Comparison of ENCODE assay signal across 8 cellular contexts in the genomic region with DNA sequence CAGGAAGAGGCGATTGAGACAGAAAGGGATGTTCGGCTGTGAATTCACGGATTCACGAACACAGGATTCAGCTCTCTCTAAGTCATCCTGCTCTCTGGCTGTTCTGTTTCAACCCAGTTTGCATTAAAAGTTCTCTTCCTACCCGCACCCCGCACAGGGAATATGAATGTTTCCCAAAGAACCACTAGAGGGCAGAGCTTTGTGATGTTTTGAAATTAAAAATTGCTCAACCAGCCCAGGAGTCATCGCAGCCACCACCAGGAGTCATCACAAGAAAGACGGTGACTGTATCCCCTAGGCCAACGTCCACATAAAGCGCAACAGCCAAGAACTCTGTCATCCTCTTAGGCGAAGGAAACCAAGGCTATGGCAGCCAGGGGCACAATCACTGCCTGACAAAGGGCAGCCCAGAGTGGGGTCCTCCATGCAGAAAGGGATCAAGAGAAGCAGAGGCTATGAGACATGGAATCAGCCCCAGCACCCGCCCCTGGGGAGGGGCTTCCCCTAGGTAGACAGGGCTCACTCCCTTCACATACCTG.
A peak's percentile ranks its signal among the peaks of the same experiment; 100 is the strongest.
DNase-seq lines count a peak whose midpoint lies in the region; ATAC-seq and TF ChIP-seq lines count a peak whose summit lies in the region.

No MANE protein-coding gene starts in this region.

- WGBS in heart right ventricle, 2 donors: 31 to 33% methylated on average over 12 of the region's 12 CpGs

- H3K4me3 ChIP-seq in heart right ventricle (no peak overlapping the region), vagina (no peak overlapping the region)

- no peak overlapping the region for H3K4me3 Mint-ChIP-seq in activated CD4-positive, alpha-beta memory T cell treated with anti-CD3 and anti-CD28 coated beads for 36 hours

- TF ChIP-seq POLR2A in vagina (IDR thresholded peaks at IDR 0.05): no peak

- ATAC-seq in heart right ventricle (peak in 6 of 8 donors; percentile 25 to 85 (median 54)), HG02759 (IDR thresholded peaks at IDR 0.05; ENCODE audit: unreplicated experiment) (no peak)

- DNase-seq in GM13977 (ENCODE audit: low spot score) (peak; percentile 40), M059J (ENCODE audit: low read depth) (peak; percentile 81), heart right ventricle (no peak), vagina (ENCODE audit: extremely low spot score in 2 of 2) (no peak)
- peak; percentile 68 for DNase-seq in activated CD4-positive, alpha-beta memory T cell treated with anti-CD3 and anti-CD28 coated beads for 36 hours
- peak; percentile 56 for DNase-seq in stimulated activated CD4-positive, alpha-beta T cell treated with anti-CD3 and anti-CD28 coated beads, Interleukin-1b, Interleukin-23, amount 100 ng/mL, for 48 hours

- no peak overlapping the region for H3K27ac Mint-ChIP-seq in activated CD4-positive, alpha-beta memory T cell treated with anti-CD3 and anti-CD28 coated beads for 36 hours

- CTCF ChIA-PET in activated CD4-positive, alpha-beta memory T cell treated with anti-CD3 and anti-CD28 coated beads for 36 hours (lab: Charles Lee): interaction anchor here (0.8 to 1.1 kb wide), 6 partner anchors 9 to 480 kb away, joined by 3 to 6 read pairs (median 4); no protein-coding TSS in a partner anchor

- H3K36me3 Mint-ChIP-seq in activated CD4-positive, alpha-beta memory T cell treated with anti-CD3 and anti-CD28 coated beads for 36 hours: no peaks in the 10 kb centered on the region

- H3K27ac ChIP-seq in C4-2B (no peak overlapping the region), heart right ventricle (no peak overlapping the region), vagina (no peak overlapping the region)

- in situ Hi-C loops in GM13977 (cut with MboI; ENCODE audit: low pct_unique_long_range_greater_than_20kb, low sequenced_read_pairs, unreplicated experiment): no loop called here

- POLR2A ChIA-PET in activated CD4-positive, alpha-beta memory T cell treated with anti-CD3 and anti-CD28 coated beads for 36 hours (lab: Charles Lee): no interaction called here

- H3K9me3 Mint-ChIP-seq in activated CD4-positive, alpha-beta memory T cell treated with anti-CD3 and anti-CD28 coated beads for 36 hours: no peaks in the 10 kb centered on the region

- H3K27me3 ChIP-seq in heart right ventricle (peaks cover 0 to 38% (median 10%) of the 10 kb centered on the region in 7 donors), vagina (no peaks in the 10 kb centered on the region)

- H3K9me3 ChIP-seq in heart right ventricle (no peaks in the 10 kb centered on the region), vagina (no peaks in the 10 kb centered on the region)

- peaks cover 11% of the 10 kb centered on the region for H3K27me3 Mint-ChIP-seq in activated CD4-positive, alpha-beta memory T cell treated with anti-CD3 and anti-CD28 coated beads for 36 hours

- H3K36me3 ChIP-seq in heart right ventricle: no peaks in the 10 kb centered on the region
- no peaks in the 10 kb centered on the region for H3K36me3 ChIP-seq in vagina

- intact Hi-C loops in activated CD4-positive, alpha-beta memory T cell treated with anti-CD3 and anti-CD28 coated beads for 36 hours (cut with micrococcal nuclease): loop anchor here (2.0 to 10.0 kb wide), 2 partner anchors 20 to 282 kb away; no protein-coding TSS in a partner anchor
- intact Hi-C loops in heart right ventricle (cut with DNase I): no loop called here
- intact Hi-C loops in vagina (cut with DNase I): no loop called here

- TF ChIP-seq CTCF in C4-2B (conservative IDR thresholded peaks at IDR 0.05) (peak; percentile 91), GM13977 (IDR thresholded peaks at IDR 0.05; ENCODE audit: extremely low read depth, insufficient read depth, missing control alignments) (peak; percentile 57), heart right ventricle (IDR thresholded peaks at IDR 0.05) (peak; percentile 22 to 65 (median 55)), vagina (IDR thresholded peaks at IDR 0.05) (peak in 1 of 3 experiments; percentile 58)

- H3K4me1 ChIP-seq in heart right ventricle (no peaks in the 10 kb centered on the region), vagina (no peaks in the 10 kb centered on the region)

- peaks cover 11% of the 10 kb centered on the region for H3K4me1 Mint-ChIP-seq in activated CD4-positive, alpha-beta memory T cell treated with anti-CD3 and anti-CD28 coated beads for 36 hours (ENCODE audit: low read depth)

Comparison
In these comparisons a context has a peak if more than half of its experiments do, and no peak if none do; other contexts are left out.
1. DNase-seq: peak in GM13977 (single experiment), M059J (single experiment), activated CD4-positive, alpha-beta memory T cell treated with anti-CD3 and anti-CD28 coated beads for 36 hours (single experiment) and stimulated activated CD4-positive, alpha-beta T cell treated with anti-CD3 and anti-CD28 coated beads, Interleukin-1b, Interleukin-23, amount 100 ng/mL, for 48 hours (single experiment); none in heart right ventricle (0 of 2) and vagina (0 of 2).